ENCODE assay signal across 9 cellular contexts in genomic region chrX:24081661-24082154, GRCh38. TPM values are rescaled to one million over a fixed set of nuclear protein-coding genes. Genes with fewer than 3 reads are reported as not detected.
DNase-seq lines count a peak whose midpoint lies in the region; ATAC-seq, FAIRE-seq and TF ChIP-seq lines count a peak whose summit lies in the region.
"Had no signal": no experiment of that assay in that cellular context is flagged by ENCODE, and none has a peak within 500 bp of the region (broad histone marks: within the 10 kb centered on the region; RNA-seq: fewer than 3 reads in every experiment).

No MANE protein-coding gene starts in this region.

- no peak overlapping the region for H3K4me3 ChIP-seq in AG10803 (ENCODE audit: low read length)
- no peak overlapping the region for H3K4me3 ChIP-seq in K562
- H3K4me3 ChIP-seq: skin epidermis had no signal

- TF ChIP-seq EP300 in K562 (IDR thresholded peaks at IDR 0.05; ENCODE audit: low read length), result no peak

- intact Hi-C loops in K562 (cut with micrococcal nuclease), result loop anchor here (1.0 to 2.0 kb wide), 2 partner anchors 69 to 161 kb away; no protein-coding TSS in a partner anchor

- TF ChIP-seq POLR2A in K562 (conservative IDR thresholded peaks at IDR 0.05), result no peak

- H2AFZ ChIP-seq in K562 (ENCODE audit: low read depth, low read length), result no peak overlapping the region

- in situ Hi-C loops in K562 (cut with MboI), result loop anchor here (10.0 kb wide), 1 partner anchor 163 kb away; no protein-coding TSS in a partner anchor

- no peaks in the 10 kb centered on the region for H3K79me2 ChIP-seq in K562 (ENCODE audit: control insufficient read depth, insufficient read depth, low read length)

- no peaks in the 10 kb centered on the region for H3K27me3 ChIP-seq in K562 (ENCODE audit: control insufficient read depth in 2 of 2, insufficient read depth in 2 of 2, low read length in 2 of 2)

- TF ChIP-seq CTCF in AG10803 (conservative IDR thresholded peaks at IDR 0.05; ENCODE audit: low read length), result peak; percentile 49
- TF ChIP-seq CTCF in K562 (IDR thresholded peaks at IDR 0.05 in 2 of 3, conservative IDR thresholded peaks at IDR 0.05 in 1 of 3; ENCODE audit: insufficient read depth in 2 of 3, low read depth in 1 of 3, low read length in 3 of 3), result peak; percentile 64 to 73 (median 66)

- H3K9me1 ChIP-seq in K562 (ENCODE audit: control insufficient read depth, insufficient read depth, low read length), result no peaks in the 10 kb centered on the region

- WGBS in K562 (ENCODE audit: insufficient coverage, low coverage, missing lambda C conversion rate), result 1% methylated on average over 4 of the region's 14 CpGs

- peak; percentile 68 for FAIRE-seq in K562 (lab: Jason Lieb, UNC)

- H3K4me1 ChIP-seq in K562 (replicated peaks in 1 of 2; ENCODE audit: control insufficient read depth in 2 of 2, insufficient read depth in 2 of 2, low read length in 2 of 2), result no peaks in the 10 kb centered on the region; a peak in 2 of 5 replicates

- peak; percentile 56 for ATAC-seq in GM18511 (IDR thresholded peaks at IDR 0.05; ENCODE audit: unreplicated experiment)
- peak; percentile 86 for ATAC-seq in K562
- ATAC-seq in HG02884 (IDR thresholded peaks at IDR 0.05; ENCODE audit: unreplicated experiment), result no peak

- H3K9me3 ChIP-seq in K562 (replicated peaks; ENCODE audit: control insufficient read depth, insufficient read depth, low read depth, low read length), result no peaks in the 10 kb centered on the region

- peak; percentile 34 to 62; a peak in 3 of 4 replicates for TF ChIP-seq RAD21 in K562 (CRISPR knock-in tag; conservative IDR thresholded peaks at IDR 0.05 in 1 of 2, IDR thresholded peaks at IDR 0.05 in 1 of 2)

- peaks cover 14% of the 10 kb centered on the region; the same call in 2 of the 3 replicates for H3K36me3 ChIP-seq in K562 (ENCODE audit: control insufficient read depth, insufficient read depth, low read length)

- CTCF ChIA-PET in K562 (lab: Yijun Ruan, JAX; ENCODE audit: low intra/inter-chr PET ratio), result interaction anchor here (0.6 to 1.8 kb wide), 6 partner anchors 68 to 449 kb away, joined by 3 to 9 read pairs (median 6); partner anchors contain the start of gene ZFX

- POLR2A ChIA-PET in K562 (lab: Yijun Ruan, JAX), result interaction anchor here (1.0 kb wide), 1 partner anchor 169 kb away, joined by 4 read pairs; no protein-coding TSS in a partner anchor

- no peak overlapping the region for H3K27ac ChIP-seq in K562 (ENCODE audit: extremely low read depth, low read depth, low read length)
- H3K27ac ChIP-seq: skin epidermis had no signal

- H3K4me2 ChIP-seq in K562 (ENCODE audit: insufficient read depth, low read length), result no peak overlapping the region

- H4K20me1 ChIP-seq in K562 (replicated peaks; ENCODE audit: control insufficient read depth, insufficient read depth, low read length), result no peaks in the 10 kb centered on the region

- DNase-seq in AG10803 (ENCODE audit: low read depth) (peak; percentile 62), LoVo (ENCODE audit: low spot score) (peak; percentile 34), T-helper 1 cell (peak; percentile 6 to 66 (median 28)), K562 (ENCODE audit: extremely low read depth in 1 of 4, low spot score in 3 of 4) (peak in 2 of 4 experiments; percentile 10 to 86), left kidney (ENCODE audit: low read depth, low spot score) (peak; percentile 45)
- peak; percentile 4 for DNase-seq in stimulated activated CD8-positive, alpha-beta memory T cell treated with anti-CD3 and anti-CD28 coated beads, Interleukin-12 subunit alpha, Interleukin-12 subunit beta, amount 100 ng/mL, for 1 hour (ENCODE audit: low read depth)

- no peak overlapping the region for H3K9ac ChIP-seq in K562 (ENCODE audit: insufficient read depth in 1 of 2, low read depth in 2 of 2, low read length in 2 of 2)

- no TSS peak for BruUV-seq in K562 (replicated peaks; lab: Mats Ljungman, UMichigan)

TF ChIP-seq in K562, 482 proteins besides CTCF, POLR2A, EP300 and RAD21 (continues in another document):
- TF ChIP-seq MTF1 (CRISPR knock-in tag; IDR thresholded peaks at IDR 0.05; ENCODE audit: borderline replicate concordance) (no peak), CBX1 (IDR thresholded peaks at IDR 0.05; ENCODE audit: low read depth) (no peak), VEZF1 (CRISPR knock-in tag; IDR thresholded peaks at IDR 0.05) (no peak), HDAC8 (tag; IDR thresholded peaks at IDR 0.05) (no peak), RCOR1 (IDR thresholded peaks at IDR 0.05; ENCODE audit: borderline replicate concordance in 1 of 2, low read depth in 2 of 2, low read length in 2 of 2) (no peak), ZNF639 (CRISPR knock-in tag; conservative IDR thresholded peaks at IDR 0.05 in 1 of 2, IDR thresholded peaks at IDR 0.05 in 1 of 2) (peak in 1 of 2 experiments; percentile 50; a peak in 1 of 4 replicates), SMAD2 (IDR thresholded peaks at IDR 0.05; ENCODE audit: low read depth, low read length) (no peak), ZNF146 (CRISPR knock-in tag; IDR thresholded peaks at IDR 0.05; ENCODE audit: unreplicated experiment) (no peak), HDAC1 (IDR thresholded peaks at IDR 0.05) (0 out of 4 replicates have a peak, but pooled peaks of 1 of the 2 experiments have one; percentile 19), FUS (optimal IDR thresholded peaks at IDR 0.05; ENCODE audit: low read depth, low read length) (no peak), ASH1L (IDR thresholded peaks at IDR 0.05; ENCODE audit: borderline replicate concordance, low read depth, partially characterized antibody) (no peak)

RNA-seq across cellular contexts. Expression of gene EIF2S3, which starts 27.0 kb away (rescaled TPM):
- 200 and 407 TPM in 2 replicates for total RNA-seq in K562 (2011; cell fraction: chromatin; rRNA removed; ENCODE audit: low replicate concordance)
- total RNA-seq in K562 (2011; cell fraction: nucleolus; rRNA removed), result 127 and 141 TPM in 2 replicates
- 216 and 294 TPM in 2 replicates for total RNA-seq in K562 (2011; cell fraction: nucleoplasm; rRNA removed)
- total RNA-seq in K562 (2014; rRNA removed) (243 and 256 TPM in 2 replicates), K562 (2014; rRNA removed; fragmentation: Illumina TruSeq; extraction: Trizol) (439 and 497 TPM in 2 replicates), K562 (2015; rRNA removed; fragmentation: Illumina TruSeq; extraction: Trizol) (354 and 375 TPM in 2 replicates), K562 (2021) (313 and 344 TPM in 2 replicates)
- polyA plus RNA-seq in K562 (2011; rRNA removed) (206 and 228 TPM in 2 replicates), K562 (2014; fragmentation: Illumina TruSeq; extraction: Trizol) (289 and 316 TPM in 2 replicates), K562 (2014; fragmentation: Nextera tagmentation; extraction: Ambion mirVana) (100 to 1,000 TPM; 148 to 192 TPM), K562 (2014; rRNA removed) (275 and 280 TPM in 2 replicates)
- polyA plus RNA-seq in K562 (2011; cell fraction: cytosol; rRNA removed), result 123 and 178 TPM in 2 replicates
- polyA plus RNA-seq in K562 (2011; cell fraction: nucleus; rRNA removed), result 185 and 235 TPM in 2 replicates
- polyA plus RNA-seq in K562 (2012), result 218 and 304 TPM in 2 replicates
- polyA minus RNA-seq in K562 (2011; rRNA and poly(A)+ RNA removed), result 294 and 397 TPM in 2 replicates
- polyA minus RNA-seq in K562 (2011; cell fraction: cytosol; rRNA and poly(A)+ RNA removed), result 263 and 330 TPM in 2 replicates
- polyA minus RNA-seq in K562 (2011; cell fraction: nucleus; rRNA and poly(A)+ RNA removed), result 68.8 and 126 TPM in 2 replicates

RNA-seq across cellular contexts. Expression of gene KLHL15, which starts 54.7 kb away (rescaled TPM):
- 15.2 and 27.2 TPM in 2 replicates for total RNA-seq in K562 (2011; cell fraction: chromatin; rRNA removed; ENCODE audit: low replicate concordance)
- total RNA-seq in K562 (2011; cell fraction: nucleolus; rRNA removed), result 8.3 and 9.1 TPM in 2 replicates
- total RNA-seq in K562 (2011; cell fraction: nucleoplasm; rRNA removed), result 13.7 and 21.4 TPM in 2 replicates
- total RNA-seq in K562 (2014; rRNA removed) (6.4 and 6.7 TPM in 2 replicates), K562 (2014; rRNA removed; fragmentation: Illumina TruSeq; extraction: Trizol) (12.4 and 14.6 TPM in 2 replicates), K562 (2015; rRNA removed; fragmentation: Illumina TruSeq; extraction: Trizol) (10.1 and 10.9 TPM in 2 replicates), K562 (2021) (10.3 and 10.7 TPM in 2 replicates)
- polyA plus RNA-seq in K562 (2011; rRNA removed) (11.4 and 11.8 TPM in 2 replicates), K562 (2014; fragmentation: Illumina TruSeq; extraction: Trizol) (6.5 and 7.6 TPM in 2 replicates), K562 (2014; fragmentation: Nextera tagmentation; extraction: Ambion mirVana) (1 to 10 TPM; 3.0 to 3.2 TPM), K562 (2014; rRNA removed) (6.7 and 7.3 TPM in 2 replicates)
- polyA plus RNA-seq in K562 (2011; cell fraction: cytosol; rRNA removed), result 2.4 and 6.5 TPM in 2 replicates
- 6.7 and 9.2 TPM in 2 replicates for polyA plus RNA-seq in K562 (2011; cell fraction: nucleus; rRNA removed)
- polyA plus RNA-seq in K562 (2012), result 5.4 and 5.5 TPM in 2 replicates
- polyA minus RNA-seq in K562 (2011; rRNA and poly(A)+ RNA removed), result 27.3 and 27.8 TPM in 2 replicates
- polyA minus RNA-seq in K562 (2011; cell fraction: cytosol; rRNA and poly(A)+ RNA removed), result 6.6 and 10.5 TPM in 2 replicates
- polyA minus RNA-seq in K562 (2011; cell fraction: nucleus; rRNA and poly(A)+ RNA removed), result 6.6 and 10.9 TPM in 2 replicates
